Comparison of ENCODE assay signal across 18 cellular contexts in genomic region chr17:22270381-22270780, GRCh38.
DNase-seq lines count a peak whose midpoint lies in the region; ATAC-seq, FAIRE-seq and TF ChIP-seq lines count a peak whose summit lies in the region.
"Had no signal": no experiment of that assay in that cellular context is flagged by ENCODE, and none has a peak within 500 bp of the region (broad histone marks: within the 10 kb centered on the region; RNA-seq: fewer than 3 reads in every experiment).

No MANE protein-coding gene starts in this region.

- TF ChIP-seq EP300 in gastroesophageal sphincter (IDR thresholded peaks at IDR 0.05): no peak

- no peak for TF ChIP-seq POLR2A in gastroesophageal sphincter (IDR thresholded peaks at IDR 0.05)

- no peak for TF ChIP-seq CTCF in bronchial epithelial cell (IDR thresholded peaks at IDR 0.05; ENCODE audit: insufficient read depth, low read length, severe bottlenecking)
- TF ChIP-seq CTCF in gastroesophageal sphincter (IDR thresholded peaks at IDR 0.05): no peak
- TF ChIP-seq CTCF in osteocyte (IDR thresholded peaks at IDR 0.05): no peak

- H3K4me3 ChIP-seq in bronchial epithelial cell (ENCODE audit: low read depth, low read length) (no peak overlapping the region), gastroesophageal sphincter (no peak overlapping the region)
- H3K4me3 ChIP-seq: BLaER1, GM23248, HAP-1 had no signal

- no peak overlapping the region for H3K4me3 Mint-ChIP-seq in osteocyte (ENCODE audit: unreplicated experiment)
- no peak overlapping the region for H3K4me3 Mint-ChIP-seq in activated naive CD4-positive, alpha-beta T cell treated with anti-CD3 and anti-CD28 coated beads, Interleukin-2, amount 10 ng/mL, durations not matched to agents 7 days and 5 days
- H3K4me3 Mint-ChIP-seq: CD14-positive monocyte; CD4-positive, alpha-beta memory T cell had no signal

- FAIRE-seq in bronchial epithelial cell (lab: Jason Lieb, UNC): peak; percentile 47

- peak; percentile 6 for ATAC-seq in gastroesophageal sphincter

- no peaks in the 10 kb centered on the region for H3K4me1 ChIP-seq in gastroesophageal sphincter
- H3K4me1 ChIP-seq: BLaER1, HAP-1 had no signal

- no CpG with 5 or more reads among the region's 4 CpGs for WGBS in gastroesophageal sphincter (ENCODE audit: low coverage in 1 of 2), 2 donors

- no peaks in the 10 kb centered on the region for H3K4me1 Mint-ChIP-seq in osteocyte (ENCODE audit: unreplicated experiment)
- no peaks in the 10 kb centered on the region for H3K4me1 Mint-ChIP-seq in activated naive CD4-positive, alpha-beta T cell treated with anti-CD3 and anti-CD28 coated beads, Interleukin-2, amount 10 ng/mL, durations not matched to agents 7 days and 5 days
- H3K4me1 Mint-ChIP-seq: CD14-positive monocyte; CD4-positive, alpha-beta memory T cell had no signal

- H3K36me3 Mint-ChIP-seq in osteocyte (ENCODE audit: unreplicated experiment): no peaks in the 10 kb centered on the region
- H3K36me3 Mint-ChIP-seq in activated naive CD4-positive, alpha-beta T cell treated with anti-CD3 and anti-CD28 coated beads, Interleukin-2, amount 10 ng/mL, durations not matched to agents 7 days and 5 days: no peaks in the 10 kb centered on the region
- H3K36me3 Mint-ChIP-seq: CD14-positive monocyte; CD4-positive, alpha-beta memory T cell had no signal

- DNase-seq in G401 (ENCODE audit: low spot score): peak; percentile 0
- no peak for DNase-seq in bronchial epithelial cell (ENCODE audit: low read depth)
- DNase-seq in osteocyte (ENCODE audit: extremely low spot score, unreplicated experiment): peak; percentile 76
- DNase-seq in activated T-cell treated with anti-CD3 and anti-CD28 coated beads for 4 hours: no peak
- no peak for DNase-seq in activated naive CD4-positive, alpha-beta T cell treated with anti-CD3 and anti-CD28 coated beads, Interleukin-2, amount 10 ng/mL, durations not matched to agents 7 days and 5 days
- DNase-seq in NCI-H2171 treated with DMSO at 0.1 percent for 48 hours (lab: John Stamatoyannopoulos, UW): no peak
- no peak for DNase-seq in SKM-1 (lab: John Stamatoyannopoulos, UW; ENCODE audit: unreplicated experiment)
- DNase-seq: 8988T; CD4-positive, alpha-beta memory T cell; DMS153; DMS79; GF-D8; GM23248 had no signal

- H3K27me3 Mint-ChIP-seq in osteocyte (ENCODE audit: unreplicated experiment): no peaks in the 10 kb centered on the region
- no peaks in the 10 kb centered on the region for H3K27me3 Mint-ChIP-seq in activated naive CD4-positive, alpha-beta T cell treated with anti-CD3 and anti-CD28 coated beads, Interleukin-2, amount 10 ng/mL, durations not matched to agents 7 days and 5 days
- H3K27me3 Mint-ChIP-seq: CD4-positive, alpha-beta memory T cell had no signal

- H3K36me3 ChIP-seq in bronchial epithelial cell (ENCODE audit: control insufficient read depth, insufficient read depth, low read length) (no peaks in the 10 kb centered on the region), gastroesophageal sphincter (no peaks in the 10 kb centered on the region)
- H3K36me3 ChIP-seq: BLaER1, HAP-1 had no signal

- H3K27me3 ChIP-seq in bronchial epithelial cell (ENCODE audit: control insufficient read depth, insufficient read depth, low read length) (no peaks in the 10 kb centered on the region), gastroesophageal sphincter (no peaks in the 10 kb centered on the region)
- H3K27me3 ChIP-seq: BLaER1 had no signal

- CTCF ChIA-PET in activated naive CD4-positive, alpha-beta T cell treated with anti-CD3 and anti-CD28 coated beads, Interleukin-2, amount 10 ng/mL, durations not matched to agents 7 days and 5 days (lab: Charles Lee): no interaction called here

- H3K9me3 Mint-ChIP-seq in osteocyte (ENCODE audit: unreplicated experiment): peaks cover 41% of the 10 kb centered on the region
- H3K9me3 Mint-ChIP-seq in activated naive CD4-positive, alpha-beta T cell treated with anti-CD3 and anti-CD28 coated beads, Interleukin-2, amount 10 ng/mL, durations not matched to agents 7 days and 5 days: peaks cover 35% of the 10 kb centered on the region

- in situ Hi-C loops in G401 (cut with HindIII; ENCODE audit: low sequenced_read_pairs): no loop called here

- peaks cover 0 to 4% (median 0%) of the 10 kb centered on the region in 3 donors for H3K9me3 ChIP-seq in gastroesophageal sphincter
- H3K9me3 ChIP-seq: HAP-1 had no signal

- no peak overlapping the region for H3K27ac Mint-ChIP-seq in osteocyte (ENCODE audit: unreplicated experiment)
- no peak overlapping the region for H3K27ac Mint-ChIP-seq in activated naive CD4-positive, alpha-beta T cell treated with anti-CD3 and anti-CD28 coated beads, Interleukin-2, amount 10 ng/mL, durations not matched to agents 7 days and 5 days
- H3K27ac Mint-ChIP-seq: CD4-positive, alpha-beta memory T cell had no signal

- no peak overlapping the region for H3K27ac ChIP-seq in gastroesophageal sphincter
- H3K27ac ChIP-seq: BLaER1, GM23248, HL-60 had no signal

Comparison
In these comparisons a context has a peak if more than half of its experiments do, and no peak if none do; other contexts are left out.
1. DNase-seq: peak in G401 (single experiment) and osteocyte (single experiment); none in bronchial epithelial cell (single experiment), activated T-cell treated with anti-CD3 and anti-CD28 coated beads for 4 hours (single experiment), activated naive CD4-positive, alpha-beta T cell treated with anti-CD3 and anti-CD28 coated beads, Interleukin-2, amount 10 ng/mL, durations not matched to agents 7 days and 5 days (single experiment), NCI-H2171 treated with DMSO at 0.1 percent for 48 hours (single experiment) and SKM-1 (single experiment).